Comparison of ENCODE assay signal across 8 cellular contexts in the genomic region with DNA sequence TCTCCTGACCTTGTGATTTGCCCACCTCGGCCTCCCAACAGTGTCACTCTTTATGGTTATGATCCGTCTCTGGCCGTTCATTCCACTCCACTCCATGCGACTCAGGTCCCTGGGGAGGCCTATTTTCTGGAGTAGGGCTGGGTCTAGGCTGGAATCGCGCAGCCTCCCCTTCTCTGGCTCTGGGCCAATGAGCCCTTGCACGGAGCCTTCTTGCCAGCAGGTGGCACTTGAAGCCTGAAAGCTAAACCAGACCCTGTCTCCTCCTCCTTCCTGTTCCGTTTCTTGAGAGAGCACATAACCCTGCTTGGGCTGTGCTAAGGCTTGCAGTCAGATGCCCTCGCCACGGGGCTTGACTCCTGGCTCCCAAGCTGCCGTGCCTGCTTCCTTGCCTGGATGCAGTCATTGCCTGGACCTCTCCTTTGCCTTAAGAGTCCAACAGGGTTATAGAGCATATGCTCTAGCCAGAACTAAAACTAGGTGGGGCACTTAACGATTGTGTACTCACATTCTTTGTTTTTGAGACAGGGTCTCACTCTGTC. TPM values are rescaled to one million over a fixed set of nuclear protein-coding genes. Genes with fewer than 3 reads are reported as not detected.
DNase-seq lines count a peak whose midpoint lies in the region; ATAC-seq and TF ChIP-seq lines count a peak whose summit lies in the region.

No MANE protein-coding gene starts in this region.

- H3K36me3 ChIP-seq in Karpas-422 (ENCODE audit: insufficient read depth, low read length) (no peaks in the 10 kb centered on the region), PC-9 (ENCODE audit: low read depth) (no peaks in the 10 kb centered on the region), esophagus squamous epithelium (peaks cover 0 to 28% (median 0%) of the 10 kb centered on the region in 3 donors)

- H3K27ac Mint-ChIP-seq in natural killer cell, result peak overlapping the region in 1 of 2 donors; percentile 57
- H3K27ac Mint-ChIP-seq in stimulated activated memory B cell treated with anti-CD40 and anti-IgM and Interleukin-4, amounts not matched to agents 10 μg/mL and 1 μg/mL and 100 μg/mL, for 72 hours, result peak overlapping the region; percentile 46

- TF ChIP-seq CTCF in PC-9 (conservative IDR thresholded peaks at IDR 0.05) (peak; percentile 97), esophagus squamous epithelium (IDR thresholded peaks at IDR 0.05) (peak; percentile 86 to 97 (median 94)), natural killer cell (IDR thresholded peaks at IDR 0.05) (peak; percentile 89)

- no peak overlapping the region for H3K27ac ChIP-seq in Karpas-422 (ENCODE audit: low read length)
- peak overlapping the region; percentile 71 for H3K27ac ChIP-seq in PC-9
- peak overlapping the region; percentile 10 to 77 (median 49) for H3K27ac ChIP-seq in esophagus squamous epithelium

- H4K20me1 ChIP-seq in Karpas-422 (ENCODE audit: insufficient read depth, low read depth, low read length), result no peaks in the 10 kb centered on the region
- no peaks in the 10 kb centered on the region for H4K20me1 ChIP-seq in PC-9 (ENCODE audit: insufficient read depth)

- CTCF ChIA-PET in PC-9 (lab: Charles Lee), result interaction anchor here (1.1 kb wide), 1 partner anchor 470 kb away, joined by 4 read pairs; no protein-coding TSS in a partner anchor

- whole genome bisulfite sequencing in esophagus squamous epithelium, 2 donors, result 2 to 9% methylated on average over 11 to 12 of the region's 12 CpGs

- DNase-seq in DMS 273 treated with DMSO at 0.1 percent for 48 hours (lab: John Stamatoyannopoulos, UW) (peak; percentile 68), Karpas-422 (peak; percentile 95), PC-9 (peak; percentile 82 to 92), esophagus squamous epithelium (lab: John Stamatoyannopoulos, UW) (peak; percentile 61), natural killer cell (peak; percentile 78)
- peak; percentile 87 for DNase-seq in activated T-cell treated with anti-CD3 and anti-CD28 coated beads, Interleukin-2, amount 50 U/mL, for 1 hour

- H3K9ac ChIP-seq in Karpas-422 (ENCODE audit: low read length), result peak overlapping the region; percentile 56

- no peaks in the 10 kb centered on the region for H3K27me3 ChIP-seq in Karpas-422 (ENCODE audit: low read length)
- no peaks in the 10 kb centered on the region for H3K27me3 ChIP-seq in PC-9 (ENCODE audit: insufficient read depth, low read depth)
- no peaks in the 10 kb centered on the region for H3K27me3 ChIP-seq in esophagus squamous epithelium

- H3K4me1 Mint-ChIP-seq in natural killer cell, result peaks cover 20 to 23% of the 10 kb centered on the region in 2 donors
- peaks cover 14% of the 10 kb centered on the region for H3K4me1 Mint-ChIP-seq in stimulated activated memory B cell treated with anti-CD40 and anti-IgM and Interleukin-4, amounts not matched to agents 10 μg/mL and 1 μg/mL and 100 μg/mL, for 72 hours

- peaks cover 7 to 8% of the 10 kb centered on the region in 2 donors for H3K27me3 Mint-ChIP-seq in natural killer cell (ENCODE audit: low read depth in 2 of 2)
- H3K27me3 Mint-ChIP-seq in stimulated activated memory B cell treated with anti-CD40 and anti-IgM and Interleukin-4, amounts not matched to agents 10 μg/mL and 1 μg/mL and 100 μg/mL, for 72 hours, result no peaks in the 10 kb centered on the region

- BruUV-seq in PC-9 (replicated peaks; lab: Mats Ljungman, UMichigan), result no TSS peak

- peaks cover 7% of the 10 kb centered on the region; the same call in 1 of the 2 replicates for H3F3A ChIP-seq in PC-9 (ENCODE audit: insufficient read depth, low read depth)

- no peaks in the 10 kb centered on the region for H3K36me3 Mint-ChIP-seq in natural killer cell
- peaks cover 27% of the 10 kb centered on the region for H3K36me3 Mint-ChIP-seq in stimulated activated memory B cell treated with anti-CD40 and anti-IgM and Interleukin-4, amounts not matched to agents 10 μg/mL and 1 μg/mL and 100 μg/mL, for 72 hours

- peak; percentile 88 for ATAC-seq in GM21526 (IDR thresholded peaks at IDR 0.05; ENCODE audit: low FRiP score, unreplicated experiment)
- ATAC-seq in natural killer cell, result peak; percentile 97 to 100 (median 100)
- peak; percentile 96 for ATAC-seq in stimulated activated memory B cell treated with anti-CD40 and anti-IgM and Interleukin-4, amounts not matched to agents 10 μg/mL and 1 μg/mL and 100 μg/mL, for 72 hours

- H2AFZ ChIP-seq in Karpas-422 (ENCODE audit: low read length), result peak overlapping the region; percentile 77
- H2AFZ ChIP-seq in PC-9, result peak overlapping the region; percentile 73

- peak overlapping the region; percentile 71 for H3K4me2 ChIP-seq in Karpas-422 (ENCODE audit: low read depth, low read length, poor library complexity, severe bottlenecking)
- peak overlapping the region; percentile 59 for H3K4me2 ChIP-seq in PC-9

- H3K9me3 Mint-ChIP-seq in natural killer cell, result no peaks in the 10 kb centered on the region
- no peaks in the 10 kb centered on the region for H3K9me3 Mint-ChIP-seq in stimulated activated memory B cell treated with anti-CD40 and anti-IgM and Interleukin-4, amounts not matched to agents 10 μg/mL and 1 μg/mL and 100 μg/mL, for 72 hours

- peak in 1 of 4 donors; percentile 26 for TF ChIP-seq POLR2A in esophagus squamous epithelium (IDR thresholded peaks at IDR 0.05)

- H3K4me1 ChIP-seq in Karpas-422 (ENCODE audit: low read length), result peaks cover 10% of the 10 kb centered on the region
- peaks cover 15% of the 10 kb centered on the region for H3K4me1 ChIP-seq in PC-9 (replicated peaks; ENCODE audit: insufficient read depth)
- peaks cover 7 to 14% (median 9%) of the 10 kb centered on the region in 3 donors for H3K4me1 ChIP-seq in esophagus squamous epithelium

- no peaks in the 10 kb centered on the region for H3K9me2 ChIP-seq in Karpas-422 (replicated peaks; ENCODE audit: insufficient read depth, low read length)
- H3K9me2 ChIP-seq in PC-9 (ENCODE audit: insufficient read depth), result no peaks in the 10 kb centered on the region

- POLR2A ChIA-PET in PC-9 (lab: Charles Lee; ENCODE audit: unreplicated experiment), result interaction anchor here (0.5 to 0.7 kb wide), 6 partner anchors 72 to 1148 kb away, joined by 3 to 6 read pairs (median 4); no protein-coding TSS in a partner anchor

- intact Hi-C loops in PC-9 (cut with micrococcal nuclease; ENCODE audit: unreplicated experiment), result loop anchor here (1.0 to 5.0 kb wide), 6 partner anchors 330 to 803 kb away; partner anchors contain the start of genes ECD and FAM149B1
- intact Hi-C loops in esophagus squamous epithelium (cut with DNase I), result loop anchor here (10.0 kb wide), 1 partner anchor 700 kb away; no protein-coding TSS in a partner anchor
- intact Hi-C loops in natural killer cell (cut with micrococcal nuclease), result loop anchor here (1.0 to 2.0 kb wide), 5 partner anchors 328 to 794 kb away; partner anchors contain the start of gene MCU

- peak overlapping the region; percentile 53 for H3K4me3 Mint-ChIP-seq in natural killer cell
- H3K4me3 Mint-ChIP-seq in stimulated activated memory B cell treated with anti-CD40 and anti-IgM and Interleukin-4, amounts not matched to agents 10 μg/mL and 1 μg/mL and 100 μg/mL, for 72 hours, result no peak overlapping the region

- H3K79me2 ChIP-seq in Karpas-422 (ENCODE audit: low read length) (no peaks in the 10 kb centered on the region), PC-9 (ENCODE audit: low read depth) (no peaks in the 10 kb centered on the region)

- H3K9me3 ChIP-seq in Karpas-422 (ENCODE audit: low read length) (no peaks in the 10 kb centered on the region), PC-9 (ENCODE audit: insufficient read depth, low read depth) (no peaks in the 10 kb centered on the region), esophagus squamous epithelium (no peaks in the 10 kb centered on the region)

- H3K4me3 ChIP-seq in Karpas-422 (ENCODE audit: low read length) (peak overlapping the region; percentile 52; the same call in 1 of the 2 replicates), PC-9 (no peak overlapping the region), esophagus squamous epithelium (peak overlapping the region in 1 of 4 donors; percentile 37)

RNA-seq across cellular contexts. Expression of gene DNAJB12, which starts 9.6 kb away (rescaled TPM):
- total RNA-seq in Karpas-422 (2014; rRNA removed; shearing (Covaris generic); ENCODE audit: low replicate concordance), result 36.1 and 37.4 TPM in 2 replicates
- total RNA-seq in PC-9 (2021) (37.0 and 46.9 TPM in 2 replicates), esophagus squamous epithelium (10 to 100 TPM; 22.7 to 34.0 (median 23.8) TPM), natural killer cell (10 to 100 TPM; 47.3 to 54.2 (median 48.7) TPM)
